In the genomic region with DNA sequence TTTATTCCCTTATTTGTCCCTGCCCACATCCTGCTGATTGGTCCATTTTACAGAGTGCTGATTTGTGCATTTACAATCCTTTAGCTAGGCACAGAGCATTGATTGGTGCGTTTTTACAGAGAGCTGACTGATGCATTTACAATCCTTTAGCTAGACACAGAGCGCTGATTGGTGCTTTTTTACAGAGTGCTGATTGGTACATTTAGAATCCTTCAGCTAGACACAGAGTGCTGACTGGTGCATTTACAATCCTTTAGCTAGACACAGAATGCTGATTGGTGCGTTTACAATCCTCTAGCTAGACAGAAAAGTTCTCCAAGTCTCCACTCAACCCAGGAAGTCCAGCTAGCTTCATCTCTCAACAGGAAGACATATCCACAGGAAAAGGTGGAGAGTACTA, we compare ENCODE assay signal across 7 cellular contexts.
DNase-seq lines count a peak whose midpoint lies in the region; ATAC-seq, FAIRE-seq and TF ChIP-seq lines count a peak whose summit lies in the region.
"Not testable (repeated sequence)": the region's sequence is repeated elsewhere in the genome, so short reads cannot be mapped to it uniquely, and the experiment has no call there.

No MANE protein-coding gene starts in this region.

- H3K9me3 ChIP-seq in A549; K562 (replicated peaks; ENCODE audit: control insufficient read depth, insufficient read depth, low read depth, low read length); HepG2 (ENCODE audit: low read length): not testable (repeated sequence)

- H4K20me1 ChIP-seq in K562 (replicated peaks; ENCODE audit: control insufficient read depth, insufficient read depth, low read length); HepG2 (ENCODE audit: insufficient read depth, low read length): not testable (repeated sequence)

- H3K9ac ChIP-seq in K562 (ENCODE audit: insufficient read depth in 1 of 2, low read depth in 2 of 2, low read length in 2 of 2); HepG2 (ENCODE audit: insufficient read depth, low read depth, low read length): not testable (repeated sequence)

- H3K79me2 ChIP-seq in K562 (ENCODE audit: control insufficient read depth, insufficient read depth, low read length); HepG2 (ENCODE audit: insufficient read depth, low read length): not testable (repeated sequence)

- BruUV-seq in K562 (replicated peaks; lab: Mats Ljungman, UMichigan); HepG2 (replicated peaks; lab: Mats Ljungman, UMichigan): not testable (repeated sequence)

- not testable (repeated sequence) for TF ChIP-seq POLR2A in A549 (IDR thresholded peaks at IDR 0.05; ENCODE audit: low read length); K562 (conservative IDR thresholded peaks at IDR 0.05); HepG2 (IDR thresholded peaks at IDR 0.05; ENCODE audit: insufficient read depth in 1 of 2, low read depth in 2 of 2, low read length in 2 of 2)

- not testable (repeated sequence) for H3K27ac Mint-ChIP-seq in WTC11; stimulated activated naive CD8-positive, alpha-beta T cell treated with anti-CD3 and anti-CD28 coated beads, Interleukin-15, Interleukin-2, amounts not matched to agents 100 ng/mL and 50 ng/mL, for 24 hours
- peak overlapping the region; percentile 21 for H3K27ac Mint-ChIP-seq in activated CD8-positive, alpha-beta memory T cell treated with anti-CD3 and anti-CD28 coated beads, Interleukin-2, amount 10 ng/mL, durations not matched to agents 7 days and 5 days
- peak overlapping the region; percentile 37 for H3K27ac Mint-ChIP-seq in activated naive CD4-positive, alpha-beta T cell treated with anti-CD3 and anti-CD28 coated beads, Interleukin-2, amount 10 ng/mL, durations not matched to agents 7 days and 5 days

- H3K36me3 ChIP-seq in K562 (ENCODE audit: control insufficient read depth, insufficient read depth, low read length); HepG2 (replicated peaks in 1 of 2; ENCODE audit: control insufficient read depth in 1 of 2, insufficient read depth in 2 of 2, low read length in 2 of 2): not testable (repeated sequence)

- not testable (repeated sequence) for H3K27ac ChIP-seq in A549; K562 (ENCODE audit: extremely low read depth, low read depth, low read length); HepG2 (ENCODE audit: extremely low read length, insufficient read depth, low read length)

- H3K27me3 ChIP-seq in K562 (ENCODE audit: control insufficient read depth in 2 of 2, insufficient read depth in 2 of 2, low read length in 2 of 2); HepG2 (ENCODE audit: control insufficient read depth in 1 of 2, insufficient read depth in 2 of 2, low read length in 2 of 2): not testable (repeated sequence)

- not testable (repeated sequence) for FAIRE-seq in A549 (lab: Jason Lieb, UNC); K562 (lab: Jason Lieb, UNC); HepG2 (lab: Jason Lieb, UNC)

- not testable (repeated sequence) for H2AFZ ChIP-seq in K562 (ENCODE audit: low read depth, low read length); HepG2 (ENCODE audit: low read length)

- DNase-seq in A549 (ENCODE audit: low read depth in 1 of 2, low spot score in 1 of 2); WTC11 (ENCODE audit: low spot score); activated CD8-positive, alpha-beta memory T cell treated with anti-CD3 and anti-CD28 coated beads, Interleukin-2, amount 10 ng/mL, durations not matched to agents 7 days and 5 days; activated naive CD4-positive, alpha-beta T cell treated with anti-CD3 and anti-CD28 coated beads, Interleukin-2, amount 10 ng/mL, durations not matched to agents 7 days and 5 days; K562 (ENCODE audit: extremely low read depth in 1 of 4, low spot score in 3 of 4); HepG2 (ENCODE audit: low spot score): not testable (repeated sequence)

- not testable (repeated sequence) for H3K4me1 Mint-ChIP-seq in WTC11; activated CD8-positive, alpha-beta memory T cell treated with anti-CD3 and anti-CD28 coated beads, Interleukin-2, amount 10 ng/mL, durations not matched to agents 7 days and 5 days; activated naive CD4-positive, alpha-beta T cell treated with anti-CD3 and anti-CD28 coated beads, Interleukin-2, amount 10 ng/mL, durations not matched to agents 7 days and 5 days; stimulated activated naive CD8-positive, alpha-beta T cell treated with anti-CD3 and anti-CD28 coated beads, Interleukin-15, Interleukin-2, amounts not matched to agents 100 ng/mL and 50 ng/mL, for 24 hours (ENCODE audit: low read depth)

- not testable (repeated sequence) for TF ChIP-seq EP300 in A549 (IDR thresholded peaks at IDR 0.05); K562 (IDR thresholded peaks at IDR 0.05; ENCODE audit: low read length); HepG2 (IDR thresholded peaks at IDR 0.05; ENCODE audit: low read depth in 2 of 2, low read length in 2 of 2); HepG2 (CRISPR knock-in tag; IDR thresholded peaks at IDR 0.05; ENCODE audit: borderline replicate concordance)

- intact Hi-C loops in K562 (cut with micrococcal nuclease); HepG2 (cut with micrococcal nuclease; ENCODE audit: unreplicated experiment): not testable (repeated sequence)

- peaks cover 21% of the 10 kb centered on the region for H3K9me3 Mint-ChIP-seq in WTC11
- not testable (repeated sequence) for H3K9me3 Mint-ChIP-seq in activated CD8-positive, alpha-beta memory T cell treated with anti-CD3 and anti-CD28 coated beads, Interleukin-2, amount 10 ng/mL, durations not matched to agents 7 days and 5 days (ENCODE audit: low read depth)
- H3K9me3 Mint-ChIP-seq in activated naive CD4-positive, alpha-beta T cell treated with anti-CD3 and anti-CD28 coated beads, Interleukin-2, amount 10 ng/mL, durations not matched to agents 7 days and 5 days = peaks cover 12% of the 10 kb centered on the region
- H3K9me3 Mint-ChIP-seq in stimulated activated naive CD8-positive, alpha-beta T cell treated with anti-CD3 and anti-CD28 coated beads, Interleukin-15, Interleukin-2, amounts not matched to agents 100 ng/mL and 50 ng/mL, for 24 hours = peaks cover 19% of the 10 kb centered on the region

- not testable (repeated sequence) for H3K4me3 Mint-ChIP-seq in WTC11; activated CD8-positive, alpha-beta memory T cell treated with anti-CD3 and anti-CD28 coated beads, Interleukin-2, amount 10 ng/mL, durations not matched to agents 7 days and 5 days; activated naive CD4-positive, alpha-beta T cell treated with anti-CD3 and anti-CD28 coated beads, Interleukin-2, amount 10 ng/mL, durations not matched to agents 7 days and 5 days
- H3K4me3 Mint-ChIP-seq in stimulated activated naive CD8-positive, alpha-beta T cell treated with anti-CD3 and anti-CD28 coated beads, Interleukin-15, Interleukin-2, amounts not matched to agents 100 ng/mL and 50 ng/mL, for 24 hours = peak overlapping the region; percentile 20

- not testable (repeated sequence) for H3K27me3 Mint-ChIP-seq in WTC11 (ENCODE audit: low read depth); activated CD8-positive, alpha-beta memory T cell treated with anti-CD3 and anti-CD28 coated beads, Interleukin-2, amount 10 ng/mL, durations not matched to agents 7 days and 5 days; activated naive CD4-positive, alpha-beta T cell treated with anti-CD3 and anti-CD28 coated beads, Interleukin-2, amount 10 ng/mL, durations not matched to agents 7 days and 5 days; stimulated activated naive CD8-positive, alpha-beta T cell treated with anti-CD3 and anti-CD28 coated beads, Interleukin-15, Interleukin-2, amounts not matched to agents 100 ng/mL and 50 ng/mL, for 24 hours

- peaks cover 40% of the 10 kb centered on the region for H3K36me3 Mint-ChIP-seq in WTC11
- peaks cover 48% of the 10 kb centered on the region for H3K36me3 Mint-ChIP-seq in activated CD8-positive, alpha-beta memory T cell treated with anti-CD3 and anti-CD28 coated beads, Interleukin-2, amount 10 ng/mL, durations not matched to agents 7 days and 5 days
- peaks cover 54% of the 10 kb centered on the region for H3K36me3 Mint-ChIP-seq in activated naive CD4-positive, alpha-beta T cell treated with anti-CD3 and anti-CD28 coated beads, Interleukin-2, amount 10 ng/mL, durations not matched to agents 7 days and 5 days
- H3K36me3 Mint-ChIP-seq in stimulated activated naive CD8-positive, alpha-beta T cell treated with anti-CD3 and anti-CD28 coated beads, Interleukin-15, Interleukin-2, amounts not matched to agents 100 ng/mL and 50 ng/mL, for 24 hours (ENCODE audit: low read depth) = peaks cover 46% of the 10 kb centered on the region

- ATAC-seq in A549; WTC11; activated CD8-positive, alpha-beta memory T cell treated with anti-CD3 and anti-CD28 coated beads, Interleukin-2, amount 10 ng/mL, durations not matched to agents 7 days and 5 days; K562; HepG2: not testable (repeated sequence)

- not testable (repeated sequence) for TF ChIP-seq RAD21 in A549 (conservative IDR thresholded peaks at IDR 0.05 in 1 of 2, IDR thresholded peaks at IDR 0.05 in 1 of 2); K562 (CRISPR knock-in tag; conservative IDR thresholded peaks at IDR 0.05 in 1 of 2, IDR thresholded peaks at IDR 0.05 in 1 of 2); HepG2 (CRISPR knock-in tag; IDR thresholded peaks at IDR 0.05)

- not testable (repeated sequence) for H3K9me1 ChIP-seq in K562 (ENCODE audit: control insufficient read depth, insufficient read depth, low read length)

- CTCF ChIA-PET in A549 (lab: Yijun Ruan, JAX) = interaction anchor here (0.6 kb wide), 1 partner anchor 28 kb away, joined by 4 read pairs; no protein-coding TSS in a partner anchor
- CTCF ChIA-PET in WTC11 (lab: Charles Lee); activated naive CD4-positive, alpha-beta T cell treated with anti-CD3 and anti-CD28 coated beads, Interleukin-2, amount 10 ng/mL, durations not matched to agents 7 days and 5 days (lab: Charles Lee); K562 (lab: Yijun Ruan, JAX; ENCODE audit: low intra/inter-chr PET ratio); HepG2 (lab: Yijun Ruan, JAX; ENCODE audit: low intra/inter-chr PET ratio, low total read pairs): not testable (repeated sequence)
- CTCF ChIA-PET in activated CD8-positive, alpha-beta memory T cell treated with anti-CD3 and anti-CD28 coated beads, Interleukin-2, amount 10 ng/mL, durations not matched to agents 7 days and 5 days (lab: Charles Lee) = interaction anchor here (1.3 to 1.4 kb wide), 2 partner anchors 9 to 17 kb away, joined by 3 read pairs; no protein-coding TSS in a partner anchor

- not testable (repeated sequence) for H3K4me1 ChIP-seq in A549; K562 (replicated peaks in 1 of 2; ENCODE audit: control insufficient read depth in 2 of 2, insufficient read depth in 2 of 2, low read length in 2 of 2); HepG2 (ENCODE audit: insufficient read depth, low read length)

- H3K4me3 ChIP-seq in A549; K562; HepG2 (replicated peaks in 1 of 3; ENCODE audit: insufficient read depth in 1 of 3, low read depth in 2 of 3, low read length in 3 of 3): not testable (repeated sequence)

- TF ChIP-seq CTCF in A549 (IDR thresholded peaks at IDR 0.05); WTC11 (IDR thresholded peaks at IDR 0.05); K562 (IDR thresholded peaks at IDR 0.05 in 2 of 3, conservative IDR thresholded peaks at IDR 0.05 in 1 of 3; ENCODE audit: insufficient read depth in 2 of 3, low read depth in 1 of 3, low read length in 3 of 3); HepG2 (CRISPR knock-in tag; IDR thresholded peaks at IDR 0.05): not testable (repeated sequence)

- in situ Hi-C loops in K562 (cut with MboI) = loop anchor here (10.0 kb wide), 1 partner anchor 493 kb away; no protein-coding TSS in a partner anchor
- in situ Hi-C loops in HepG2 (cut with HindIII; ENCODE audit: extremely low pct_ligation_motif_present, low pct_unique_long_range_greater_than_20kb) = not testable (repeated sequence)

- WGBS in A549 (ENCODE audit: missing lambda C conversion rate) = 95% methylated on average over 3 of the region's 3 CpGs
- WGBS in K562 (ENCODE audit: insufficient coverage, low coverage, missing lambda C conversion rate) = 29% methylated on average over 3 of the region's 3 CpGs
- WGBS in HepG2 (ENCODE audit: low lambda C conversion rate) = 94% methylated on average over 3 of the region's 3 CpGs

- POLR2A ChIA-PET in A549 (lab: Yijun Ruan, JAX); WTC11 (lab: Charles Lee); HepG2 (lab: Yijun Ruan, JAX): not testable (repeated sequence)
- POLR2A ChIA-PET in K562 (lab: Yijun Ruan, JAX) = interaction anchor here (0.6 to 1.0 kb wide), 3 partner anchors 8 to 15 kb away, joined by 3 to 4 read pairs (median 3); no protein-coding TSS in a partner anchor

- H3K4me2 ChIP-seq in A549; K562 (ENCODE audit: insufficient read depth, low read length); HepG2 (ENCODE audit: low read depth, low read length): not testable (repeated sequence)
